In genomic region chr16:75064403-75065148, GRCh38 we compare ENCODE assay signal across 3 cellular contexts.
TF ChIP-seq lines count a peak whose summit lies in the region.

No MANE protein-coding gene starts in this region.

TF ChIP-seq in IMR-90, 13 proteins besides CTCF, POLR2A, EP300 and RAD21:
- TF ChIP-seq, protein P1, sequence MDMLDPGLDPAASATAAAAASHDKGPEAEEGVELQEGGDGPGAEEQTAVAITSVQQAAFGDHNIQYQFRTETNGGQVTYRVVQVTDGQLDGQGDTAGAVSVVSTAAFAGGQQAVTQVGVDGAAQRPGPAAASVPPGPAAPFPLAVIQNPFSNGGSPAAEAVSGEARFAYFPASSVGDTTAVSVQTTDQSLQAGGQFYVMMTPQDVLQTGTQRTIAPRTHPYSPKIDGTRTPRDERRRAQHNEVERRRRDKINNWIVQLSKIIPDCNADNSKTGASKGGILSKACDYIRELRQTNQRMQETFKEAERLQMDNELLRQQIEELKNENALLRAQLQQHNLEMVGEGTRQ (IDR thresholded peaks at IDR 0.05; ENCODE audit: low read depth, low read length): no peak
- no peak for TF ChIP-seq CHD1 (IDR thresholded peaks at IDR 0.05; ENCODE audit: low read depth, low read length)
- no peak for TF ChIP-seq MXI1 (IDR thresholded peaks at IDR 0.05; ENCODE audit: borderline replicate concordance, low read depth, low read length)
- TF ChIP-seq MAFK (IDR thresholded peaks at IDR 0.05; ENCODE audit: low read depth, low read length): no peak
- no peak for TF ChIP-seq FOS (IDR thresholded peaks at IDR 0.05; ENCODE audit: low read depth, low read length)
- TF ChIP-seq SMC3 (IDR thresholded peaks at IDR 0.05; ENCODE audit: low read depth, low read length): no peak
- TF ChIP-seq RCOR1 (IDR thresholded peaks at IDR 0.05; ENCODE audit: insufficient replicate concordance, low read length): no peak
- TF ChIP-seq MAZ (IDR thresholded peaks at IDR 0.05; ENCODE audit: borderline replicate concordance, low read depth, low read length): no peak
- no peak for TF ChIP-seq ELK1 (IDR thresholded peaks at IDR 0.05; ENCODE audit: borderline replicate concordance, low read depth, low read length)
- no peak for TF ChIP-seq NFE2L2 (IDR thresholded peaks at IDR 0.05; ENCODE audit: low read depth, low read length)
- no peak for TF ChIP-seq BHLHE40 (IDR thresholded peaks at IDR 0.05; ENCODE audit: low read depth, low read length)
- TF ChIP-seq RFX5 (IDR thresholded peaks at IDR 0.05; ENCODE audit: low read depth, low read length): no peak
- no peak for TF ChIP-seq CEBPB (IDR thresholded peaks at IDR 0.05; ENCODE audit: low read depth, low read length)

TF ChIP-seq in WTC11, 78 proteins besides CTCF, POLR2A, EP300 and RAD21:
- TF ChIP-seq ATF2 (CRISPR knock-in tag; IDR thresholded peaks at IDR 0.05; ENCODE audit: borderline replicate concordance, low read depth): no peak
- TF ChIP-seq, protein P2, sequence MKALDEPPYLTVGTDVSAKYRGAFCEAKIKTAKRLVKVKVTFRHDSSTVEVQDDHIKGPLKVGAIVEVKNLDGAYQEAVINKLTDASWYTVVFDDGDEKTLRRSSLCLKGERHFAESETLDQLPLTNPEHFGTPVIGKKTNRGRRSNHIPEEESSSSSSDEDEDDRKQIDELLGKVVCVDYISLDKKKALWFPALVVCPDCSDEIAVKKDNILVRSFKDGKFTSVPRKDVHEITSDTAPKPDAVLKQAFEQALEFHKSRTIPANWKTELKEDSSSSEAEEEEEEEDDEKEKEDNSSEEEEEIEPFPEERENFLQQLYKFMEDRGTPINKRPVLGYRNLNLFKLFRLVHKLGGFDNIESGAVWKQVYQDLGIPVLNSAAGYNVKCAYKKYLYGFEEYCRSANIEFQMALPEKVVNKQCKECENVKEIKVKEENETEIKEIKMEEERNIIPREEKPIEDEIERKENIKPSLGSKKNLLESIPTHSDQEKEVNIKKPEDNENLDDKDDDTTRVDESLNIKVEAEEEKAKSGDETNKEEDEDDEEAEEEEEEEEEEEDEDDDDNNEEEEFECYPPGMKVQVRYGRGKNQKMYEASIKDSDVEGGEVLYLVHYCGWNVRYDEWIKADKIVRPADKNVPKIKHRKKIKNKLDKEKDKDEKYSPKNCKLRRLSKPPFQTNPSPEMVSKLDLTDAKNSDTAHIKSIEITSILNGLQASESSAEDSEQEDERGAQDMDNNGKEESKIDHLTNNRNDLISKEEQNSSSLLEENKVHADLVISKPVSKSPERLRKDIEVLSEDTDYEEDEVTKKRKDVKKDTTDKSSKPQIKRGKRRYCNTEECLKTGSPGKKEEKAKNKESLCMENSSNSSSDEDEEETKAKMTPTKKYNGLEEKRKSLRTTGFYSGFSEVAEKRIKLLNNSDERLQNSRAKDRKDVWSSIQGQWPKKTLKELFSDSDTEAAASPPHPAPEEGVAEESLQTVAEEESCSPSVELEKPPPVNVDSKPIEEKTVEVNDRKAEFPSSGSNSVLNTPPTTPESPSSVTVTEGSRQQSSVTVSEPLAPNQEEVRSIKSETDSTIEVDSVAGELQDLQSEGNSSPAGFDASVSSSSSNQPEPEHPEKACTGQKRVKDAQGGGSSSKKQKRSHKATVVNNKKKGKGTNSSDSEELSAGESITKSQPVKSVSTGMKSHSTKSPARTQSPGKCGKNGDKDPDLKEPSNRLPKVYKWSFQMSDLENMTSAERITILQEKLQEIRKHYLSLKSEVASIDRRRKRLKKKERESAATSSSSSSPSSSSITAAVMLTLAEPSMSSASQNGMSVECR (CRISPR knock-in tag; IDR thresholded peaks at IDR 0.05; ENCODE audit: borderline replicate concordance): no peak

TF ChIP-seq in HepG2, 621 proteins besides CTCF, POLR2A, EP300 and RAD21 (continues in another document):
- TF ChIP-seq ZNF513 (CRISPR knock-in tag; conservative IDR thresholded peaks at IDR 0.05): no peak
- 0 out of 2 replicates have a peak, but pooled peaks have one; percentile 31 for TF ChIP-seq MIXL1 (CRISPR knock-in tag; IDR thresholded peaks at IDR 0.05)
- no peak for TF ChIP-seq STAT5B (CRISPR knock-in tag; IDR thresholded peaks at IDR 0.05)
- no peak for TF ChIP-seq ZNF639 (CRISPR knock-in tag; conservative IDR thresholded peaks at IDR 0.05)
- no peak for TF ChIP-seq DPF2 (CRISPR knock-in tag; IDR thresholded peaks at IDR 0.05; ENCODE audit: borderline replicate concordance, low read depth)
- TF ChIP-seq DRAP1 (CRISPR knock-in tag; IDR thresholded peaks at IDR 0.05): peak; percentile 37; the same call in 1 of the 2 replicates
- TF ChIP-seq, protein P3, sequence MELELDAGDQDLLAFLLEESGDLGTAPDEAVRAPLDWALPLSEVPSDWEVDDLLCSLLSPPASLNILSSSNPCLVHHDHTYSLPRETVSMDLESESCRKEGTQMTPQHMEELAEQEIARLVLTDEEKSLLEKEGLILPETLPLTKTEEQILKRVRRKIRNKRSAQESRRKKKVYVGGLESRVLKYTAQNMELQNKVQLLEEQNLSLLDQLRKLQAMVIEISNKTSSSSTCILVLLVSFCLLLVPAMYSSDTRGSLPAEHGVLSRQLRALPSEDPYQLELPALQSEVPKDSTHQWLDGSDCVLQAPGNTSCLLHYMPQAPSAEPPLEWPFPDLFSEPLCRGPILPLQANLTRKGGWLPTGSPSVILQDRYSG (CRISPR knock-in tag; IDR thresholded peaks at IDR 0.05): no peak
- TF ChIP-seq GABPB1 (CRISPR knock-in tag; IDR thresholded peaks at IDR 0.05): 0 out of 2 replicates have a peak, but pooled peaks have one; percentile 3
- TF ChIP-seq SAP130 (CRISPR knock-in tag; IDR thresholded peaks at IDR 0.05; ENCODE audit: low read depth): peak; percentile 67
- TF ChIP-seq ZMAT3 (CRISPR knock-in tag; conservative IDR thresholded peaks at IDR 0.05): 0 out of 2 replicates have a peak, but pooled peaks have one; percentile 44
- no peak for TF ChIP-seq MLX (CRISPR knock-in tag; IDR thresholded peaks at IDR 0.05)
- TF ChIP-seq ZNF749 (CRISPR knock-in tag; IDR thresholded peaks at IDR 0.05; ENCODE audit: borderline replicate concordance): no peak
- no peak for TF ChIP-seq RFX3 (CRISPR knock-in tag; IDR thresholded peaks at IDR 0.05)
- peak; percentile 55; the same call in 1 of the 2 replicates for TF ChIP-seq ZBTB38 (CRISPR knock-in tag; IDR thresholded peaks at IDR 0.05)
- no peak for TF ChIP-seq RAD51 (IDR thresholded peaks at IDR 0.05; ENCODE audit: borderline replicate concordance)
- TF ChIP-seq MAX (IDR thresholded peaks at IDR 0.05): 0 out of 2 replicates have a peak, but pooled peaks have one; percentile 15
- TF ChIP-seq ZNF121 (CRISPR knock-in tag; IDR thresholded peaks at IDR 0.05): 0 out of 2 replicates have a peak, but pooled peaks have one; percentile 37
- TF ChIP-seq ZNF720 (CRISPR knock-in tag; IDR thresholded peaks at IDR 0.05): no peak
- TF ChIP-seq, protein P4, sequence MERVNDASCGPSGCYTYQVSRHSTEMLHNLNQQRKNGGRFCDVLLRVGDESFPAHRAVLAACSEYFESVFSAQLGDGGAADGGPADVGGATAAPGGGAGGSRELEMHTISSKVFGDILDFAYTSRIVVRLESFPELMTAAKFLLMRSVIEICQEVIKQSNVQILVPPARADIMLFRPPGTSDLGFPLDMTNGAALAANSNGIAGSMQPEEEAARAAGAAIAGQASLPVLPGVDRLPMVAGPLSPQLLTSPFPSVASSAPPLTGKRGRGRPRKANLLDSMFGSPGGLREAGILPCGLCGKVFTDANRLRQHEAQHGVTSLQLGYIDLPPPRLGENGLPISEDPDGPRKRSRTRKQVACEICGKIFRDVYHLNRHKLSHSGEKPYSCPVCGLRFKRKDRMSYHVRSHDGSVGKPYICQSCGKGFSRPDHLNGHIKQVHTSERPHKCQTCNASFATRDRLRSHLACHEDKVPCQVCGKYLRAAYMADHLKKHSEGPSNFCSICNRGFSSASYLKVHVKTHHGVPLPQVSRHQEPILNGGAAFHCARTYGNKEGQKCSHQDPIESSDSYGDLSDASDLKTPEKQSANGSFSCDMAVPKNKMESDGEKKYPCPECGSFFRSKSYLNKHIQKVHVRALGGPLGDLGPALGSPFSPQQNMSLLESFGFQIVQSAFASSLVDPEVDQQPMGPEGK (CRISPR knock-in tag; IDR thresholded peaks at IDR 0.05): 0 out of 2 replicates have a peak, but pooled peaks have one; percentile 7
- TF ChIP-seq HDAC2 (CRISPR knock-in tag; IDR thresholded peaks at IDR 0.05): peak; percentile 73
- 0 out of 2 replicates have a peak, but pooled peaks have one; percentile 56 for TF ChIP-seq ERF (CRISPR knock-in tag; IDR thresholded peaks at IDR 0.05)
- 0 out of 2 replicates have a peak, but pooled peaks have one; percentile 26 for TF ChIP-seq IKZF5 (CRISPR knock-in tag; IDR thresholded peaks at IDR 0.05)
- TF ChIP-seq ZFY (CRISPR knock-in tag; IDR thresholded peaks at IDR 0.05): no peak
- 0 out of 2 replicates have a peak, but pooled peaks have one; percentile 63 for TF ChIP-seq ZBTB34 (CRISPR knock-in tag; IDR thresholded peaks at IDR 0.05)
- no peak for TF ChIP-seq FOXK2 (IDR thresholded peaks at IDR 0.05)
- peak; percentile 75; the same call in 1 of the 2 replicates for TF ChIP-seq ZNF605 (CRISPR knock-in tag; IDR thresholded peaks at IDR 0.05)
- TF ChIP-seq, protein P5, sequence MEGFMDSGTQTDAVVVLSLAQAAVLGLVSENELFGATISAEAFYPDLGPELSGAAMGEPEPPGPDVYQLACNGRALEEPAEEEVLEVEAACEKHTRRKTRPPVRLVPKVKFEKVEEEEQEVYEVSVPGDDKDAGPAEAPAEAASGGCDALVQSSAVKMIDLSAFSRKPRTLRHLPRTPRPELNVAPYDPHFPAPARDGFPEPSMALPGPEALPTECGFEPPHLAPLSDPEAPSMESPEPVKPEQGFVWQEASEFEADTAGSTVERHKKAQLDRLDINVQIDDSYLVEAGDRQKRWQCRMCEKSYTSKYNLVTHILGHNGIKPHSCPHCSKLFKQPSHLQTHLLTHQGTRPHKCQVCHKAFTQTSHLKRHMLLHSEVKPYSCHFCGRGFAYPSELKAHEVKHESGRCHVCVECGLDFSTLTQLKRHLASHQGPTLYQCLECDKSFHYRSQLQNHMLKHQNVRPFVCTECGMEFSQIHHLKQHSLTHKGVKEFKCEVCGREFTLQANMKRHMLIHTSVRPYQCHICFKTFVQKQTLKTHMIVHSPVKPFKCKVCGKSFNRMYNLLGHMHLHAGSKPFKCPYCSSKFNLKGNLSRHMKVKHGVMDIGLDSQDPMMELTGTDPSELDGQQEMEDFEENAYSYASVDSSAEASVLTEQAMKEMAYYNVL (CRISPR knock-in tag; IDR thresholded peaks at IDR 0.05; ENCODE audit: borderline replicate concordance): no peak
